2 cellular contexts compared by ENCODE assay signal in the genomic region with DNA sequence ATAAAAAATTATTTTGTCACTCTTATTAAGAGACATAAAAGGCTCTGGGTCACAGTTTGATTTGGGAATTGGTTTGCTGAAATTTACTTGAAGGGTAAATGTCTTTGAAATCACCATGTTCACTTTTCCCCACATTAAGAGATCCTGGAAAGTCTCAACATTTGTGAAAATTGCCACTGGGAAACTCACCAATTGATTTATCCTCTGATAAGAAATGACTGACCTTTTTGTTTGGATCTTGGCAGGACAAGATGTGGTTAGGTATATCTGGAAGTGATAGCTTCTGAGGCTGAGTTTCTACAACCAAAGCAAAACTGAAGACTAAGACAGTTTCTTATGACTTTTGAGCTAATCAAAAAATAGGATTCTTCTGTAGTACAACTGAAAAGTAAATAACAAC.
TF ChIP-seq lines count a peak whose summit lies in the region.

No MANE protein-coding gene starts in this region.

TF ChIP-seq in SK-N-SH treated with all-trans-retinoic acid at 6 μM for 48 hours, 23 proteins besides CTCF, POLR2A, EP300 and RAD21 (continued from another document):
- TF ChIP-seq, protein P1, sequence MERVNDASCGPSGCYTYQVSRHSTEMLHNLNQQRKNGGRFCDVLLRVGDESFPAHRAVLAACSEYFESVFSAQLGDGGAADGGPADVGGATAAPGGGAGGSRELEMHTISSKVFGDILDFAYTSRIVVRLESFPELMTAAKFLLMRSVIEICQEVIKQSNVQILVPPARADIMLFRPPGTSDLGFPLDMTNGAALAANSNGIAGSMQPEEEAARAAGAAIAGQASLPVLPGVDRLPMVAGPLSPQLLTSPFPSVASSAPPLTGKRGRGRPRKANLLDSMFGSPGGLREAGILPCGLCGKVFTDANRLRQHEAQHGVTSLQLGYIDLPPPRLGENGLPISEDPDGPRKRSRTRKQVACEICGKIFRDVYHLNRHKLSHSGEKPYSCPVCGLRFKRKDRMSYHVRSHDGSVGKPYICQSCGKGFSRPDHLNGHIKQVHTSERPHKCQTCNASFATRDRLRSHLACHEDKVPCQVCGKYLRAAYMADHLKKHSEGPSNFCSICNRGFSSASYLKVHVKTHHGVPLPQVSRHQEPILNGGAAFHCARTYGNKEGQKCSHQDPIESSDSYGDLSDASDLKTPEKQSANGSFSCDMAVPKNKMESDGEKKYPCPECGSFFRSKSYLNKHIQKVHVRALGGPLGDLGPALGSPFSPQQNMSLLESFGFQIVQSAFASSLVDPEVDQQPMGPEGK (CRISPR knock-in tag; IDR thresholded peaks at IDR 0.05; ENCODE audit: borderline replicate concordance), result 0 out of 2 replicates have a peak, but pooled peaks have one; percentile 58
- TF ChIP-seq, protein P2, sequence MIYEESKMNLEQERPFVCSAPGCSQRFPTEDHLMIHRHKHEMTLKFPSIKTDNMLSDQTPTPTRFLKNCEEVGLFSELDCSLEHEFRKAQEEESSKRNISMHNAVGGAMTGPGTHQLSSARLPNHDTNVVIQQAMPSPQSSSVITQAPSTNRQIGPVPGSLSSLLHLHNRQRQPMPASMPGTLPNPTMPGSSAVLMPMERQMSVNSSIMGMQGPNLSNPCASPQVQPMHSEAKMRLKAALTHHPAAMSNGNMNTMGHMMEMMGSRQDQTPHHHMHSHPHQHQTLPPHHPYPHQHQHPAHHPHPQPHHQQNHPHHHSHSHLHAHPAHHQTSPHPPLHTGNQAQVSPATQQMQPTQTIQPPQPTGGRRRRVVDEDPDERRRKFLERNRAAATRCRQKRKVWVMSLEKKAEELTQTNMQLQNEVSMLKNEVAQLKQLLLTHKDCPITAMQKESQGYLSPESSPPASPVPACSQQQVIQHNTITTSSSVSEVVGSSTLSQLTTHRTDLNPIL (CRISPR knock-in tag; IDR thresholded peaks at IDR 0.05; ENCODE audit: low read depth), result no peak
- TF ChIP-seq, protein P3, sequence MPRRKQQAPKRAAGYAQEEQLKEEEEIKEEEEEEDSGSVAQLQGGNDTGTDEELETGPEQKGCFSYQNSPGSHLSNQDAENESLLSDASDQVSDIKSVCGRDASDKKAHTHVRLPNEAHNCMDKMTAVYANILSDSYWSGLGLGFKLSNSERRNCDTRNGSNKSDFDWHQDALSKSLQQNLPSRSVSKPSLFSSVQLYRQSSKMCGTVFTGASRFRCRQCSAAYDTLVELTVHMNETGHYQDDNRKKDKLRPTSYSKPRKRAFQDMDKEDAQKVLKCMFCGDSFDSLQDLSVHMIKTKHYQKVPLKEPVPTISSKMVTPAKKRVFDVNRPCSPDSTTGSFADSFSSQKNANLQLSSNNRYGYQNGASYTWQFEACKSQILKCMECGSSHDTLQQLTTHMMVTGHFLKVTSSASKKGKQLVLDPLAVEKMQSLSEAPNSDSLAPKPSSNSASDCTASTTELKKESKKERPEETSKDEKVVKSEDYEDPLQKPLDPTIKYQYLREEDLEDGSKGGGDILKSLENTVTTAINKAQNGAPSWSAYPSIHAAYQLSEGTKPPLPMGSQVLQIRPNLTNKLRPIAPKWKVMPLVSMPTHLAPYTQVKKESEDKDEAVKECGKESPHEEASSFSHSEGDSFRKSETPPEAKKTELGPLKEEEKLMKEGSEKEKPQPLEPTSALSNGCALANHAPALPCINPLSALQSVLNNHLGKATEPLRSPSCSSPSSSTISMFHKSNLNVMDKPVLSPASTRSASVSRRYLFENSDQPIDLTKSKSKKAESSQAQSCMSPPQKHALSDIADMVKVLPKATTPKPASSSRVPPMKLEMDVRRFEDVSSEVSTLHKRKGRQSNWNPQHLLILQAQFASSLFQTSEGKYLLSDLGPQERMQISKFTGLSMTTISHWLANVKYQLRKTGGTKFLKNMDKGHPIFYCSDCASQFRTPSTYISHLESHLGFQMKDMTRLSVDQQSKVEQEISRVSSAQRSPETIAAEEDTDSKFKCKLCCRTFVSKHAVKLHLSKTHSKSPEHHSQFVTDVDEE (CRISPR knock-in tag; IDR thresholded peaks at IDR 0.05), result no peak
- TF ChIP-seq BACH2 (CRISPR knock-in tag; IDR thresholded peaks at IDR 0.05; ENCODE audit: borderline replicate concordance) (no peak), ISL1 (CRISPR knock-in tag; IDR thresholded peaks at IDR 0.05) (peak; percentile 82), PPARA (CRISPR knock-in tag; IDR thresholded peaks at IDR 0.05; ENCODE audit: borderline replicate concordance) (no peak), RARB (CRISPR knock-in tag; IDR thresholded peaks at IDR 0.05) (no peak), ZFP3 (CRISPR knock-in tag; IDR thresholded peaks at IDR 0.05) (0 out of 2 replicates have a peak, but pooled peaks have one; percentile 45)
- TF ChIP-seq, protein P4, sequence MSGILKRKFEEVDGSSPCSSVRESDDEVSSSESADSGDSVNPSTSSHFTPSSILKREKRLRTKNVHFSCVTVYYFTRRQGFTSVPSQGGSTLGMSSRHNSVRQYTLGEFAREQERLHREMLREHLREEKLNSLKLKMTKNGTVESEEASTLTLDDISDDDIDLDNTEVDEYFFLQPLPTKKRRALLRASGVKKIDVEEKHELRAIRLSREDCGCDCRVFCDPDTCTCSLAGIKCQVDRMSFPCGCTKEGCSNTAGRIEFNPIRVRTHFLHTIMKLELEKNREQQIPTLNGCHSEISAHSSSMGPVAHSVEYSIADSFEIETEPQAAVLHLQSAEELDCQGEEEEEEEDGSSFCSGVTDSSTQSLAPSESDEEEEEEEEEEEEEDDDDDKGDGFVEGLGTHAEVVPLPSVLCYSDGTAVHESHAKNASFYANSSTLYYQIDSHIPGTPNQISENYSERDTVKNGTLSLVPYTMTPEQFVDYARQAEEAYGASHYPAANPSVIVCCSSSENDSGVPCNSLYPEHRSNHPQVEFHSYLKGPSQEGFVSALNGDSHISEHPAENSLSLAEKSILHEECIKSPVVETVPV (CRISPR knock-in tag; IDR thresholded peaks at IDR 0.05), result no peak

TF ChIP-seq in SK-N-SH, 30 proteins besides CTCF, POLR2A, EP300 and RAD21 (continued from another document):
- TF ChIP-seq RFX5 (IDR thresholded peaks at IDR 0.05; ENCODE audit: low read length), result no peak
- no peak for TF ChIP-seq MXI1 (IDR thresholded peaks at IDR 0.05; ENCODE audit: low read depth, low read length)
- no peak for TF ChIP-seq NRF1 (IDR thresholded peaks at IDR 0.05; ENCODE audit: low read depth, low read length)
- TF ChIP-seq YY1 (IDR thresholded peaks at IDR 0.05; ENCODE audit: low read depth), result no peak
- TF ChIP-seq GATA2 (CRISPR knock-in tag; IDR thresholded peaks at IDR 0.05), result no peak
- TF ChIP-seq FOXM1 (IDR thresholded peaks at IDR 0.05; ENCODE audit: low read depth), result no peak
- TF ChIP-seq, protein P5, sequence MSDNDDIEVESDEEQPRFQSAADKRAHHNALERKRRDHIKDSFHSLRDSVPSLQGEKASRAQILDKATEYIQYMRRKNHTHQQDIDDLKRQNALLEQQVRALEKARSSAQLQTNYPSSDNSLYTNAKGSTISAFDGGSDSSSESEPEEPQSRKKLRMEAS (IDR thresholded peaks at IDR 0.05; ENCODE audit: low read depth), result no peak
- TF ChIP-seq, protein P6, sequence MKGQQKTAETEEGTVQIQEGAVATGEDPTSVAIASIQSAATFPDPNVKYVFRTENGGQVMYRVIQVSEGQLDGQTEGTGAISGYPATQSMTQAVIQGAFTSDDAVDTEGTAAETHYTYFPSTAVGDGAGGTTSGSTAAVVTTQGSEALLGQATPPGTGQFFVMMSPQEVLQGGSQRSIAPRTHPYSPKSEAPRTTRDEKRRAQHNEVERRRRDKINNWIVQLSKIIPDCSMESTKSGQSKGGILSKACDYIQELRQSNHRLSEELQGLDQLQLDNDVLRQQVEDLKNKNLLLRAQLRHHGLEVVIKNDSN (IDR thresholded peaks at IDR 0.05; ENCODE audit: borderline replicate concordance, low read depth), result no peak
